Comparison of ENCODE assay signal across 1 cellular context in the genomic region with DNA sequence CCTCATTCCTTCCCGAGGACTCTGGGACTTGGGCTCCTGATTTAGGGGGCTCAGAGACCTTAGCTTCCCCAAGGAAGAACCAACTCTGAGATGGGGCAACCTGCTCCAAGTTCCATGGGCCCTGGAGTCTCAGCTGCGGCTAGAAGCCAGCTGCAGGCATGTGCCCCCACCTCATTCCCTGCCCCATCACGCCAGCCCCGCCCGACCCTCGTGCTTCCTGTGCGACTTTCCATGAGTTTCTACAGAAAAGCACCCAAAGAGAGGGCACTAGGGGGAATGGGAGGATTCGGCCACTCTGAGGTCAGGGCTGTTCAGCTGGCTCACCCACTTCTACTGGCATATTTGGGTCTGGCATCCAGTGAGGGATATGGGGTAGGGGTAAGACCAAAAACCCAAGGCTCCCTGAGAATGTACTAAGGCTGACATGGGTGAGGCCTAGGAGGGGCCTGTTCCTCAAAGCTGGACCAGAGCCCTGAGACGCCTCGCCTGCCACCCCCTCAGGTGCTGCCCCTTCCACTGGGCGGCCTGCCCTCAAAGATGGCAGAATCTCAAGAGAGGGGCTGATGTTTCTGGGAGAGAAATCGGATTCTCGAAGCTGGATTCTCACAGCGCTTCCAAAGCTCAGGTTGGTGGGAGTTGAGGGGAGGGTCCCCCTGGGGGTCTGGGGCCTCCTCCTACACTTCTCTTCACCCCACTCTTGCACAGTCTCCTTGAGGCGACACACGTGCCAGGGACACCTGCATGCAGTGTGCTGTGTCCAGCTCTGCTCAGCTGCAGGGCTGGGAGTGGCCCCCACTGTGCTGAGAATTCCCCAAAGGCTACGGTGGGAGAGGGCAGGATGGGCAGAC.
TF ChIP-seq lines count a peak whose summit lies in the region.

No MANE protein-coding gene starts in this region.

TF ChIP-seq in H1, 55 proteins besides CTCF, POLR2A, EP300 and RAD21:
- TF ChIP-seq TCF12 (IDR thresholded peaks at IDR 0.05; ENCODE audit: low read depth, low read length) (no peak), POLR2AphosphoS5 (IDR thresholded peaks at IDR 0.05; ENCODE audit: low read depth, low read length) (no peak), KDM4A (IDR thresholded peaks at IDR 0.05; ENCODE audit: low read depth, low read length, severe bottlenecking) (no peak), CTBP2 (IDR thresholded peaks at IDR 0.05; ENCODE audit: borderline replicate concordance, insufficient read depth, insufficient read length, low read length) (no peak), RBBP5 (IDR thresholded peaks at IDR 0.05; ENCODE audit: borderline replicate concordance, low read depth, low read length) (no peak), GTF2F1 (IDR thresholded peaks at IDR 0.05; ENCODE audit: borderline replicate concordance, low read depth, low read length) (no peak), RNF2 (IDR thresholded peaks at IDR 0.05; ENCODE audit: borderline replicate concordance, low read depth, low read length, missing control alignments, poor library complexity, severe bottlenecking) (no peak), FOSL1 (IDR thresholded peaks at IDR 0.05; ENCODE audit: insufficient read depth, low read depth, low read length) (no peak), SUZ12 (IDR thresholded peaks at IDR 0.05; ENCODE audit: low read length) (no peak), SP4 (IDR thresholded peaks at IDR 0.05; ENCODE audit: low read length) (no peak), BRCA1 (IDR thresholded peaks at IDR 0.05; ENCODE audit: low read depth, low read length) (no peak), KDM5A (IDR thresholded peaks at IDR 0.05; ENCODE audit: low read length) (no peak), GABPA (IDR thresholded peaks at IDR 0.05; ENCODE audit: borderline replicate concordance, insufficient read depth, low read length) (no peak), TBP (IDR thresholded peaks at IDR 0.05; ENCODE audit: low read depth, low read length) (no peak), TEAD4 (IDR thresholded peaks at IDR 0.05; ENCODE audit: low read depth, low read length) (no peak), TAF7 (optimal IDR thresholded peaks at IDR 0.05; ENCODE audit: borderline replicate concordance, low read depth, low read length) (no peak), CREB1 (IDR thresholded peaks at IDR 0.05) (no peak), SP2 (IDR thresholded peaks at IDR 0.05; ENCODE audit: low read length) (no peak), MAFK (IDR thresholded peaks at IDR 0.05; ENCODE audit: low read depth, low read length) (no peak)
- TF ChIP-seq, protein P1, sequence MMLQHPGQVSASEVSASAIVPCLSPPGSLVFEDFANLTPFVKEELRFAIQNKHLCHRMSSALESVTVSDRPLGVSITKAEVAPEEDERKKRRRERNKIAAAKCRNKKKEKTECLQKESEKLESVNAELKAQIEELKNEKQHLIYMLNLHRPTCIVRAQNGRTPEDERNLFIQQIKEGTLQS (IDR thresholded peaks at IDR 0.05; ENCODE audit: insufficient read depth, low read depth, low read length) = no peak
